In the genomic region with DNA sequence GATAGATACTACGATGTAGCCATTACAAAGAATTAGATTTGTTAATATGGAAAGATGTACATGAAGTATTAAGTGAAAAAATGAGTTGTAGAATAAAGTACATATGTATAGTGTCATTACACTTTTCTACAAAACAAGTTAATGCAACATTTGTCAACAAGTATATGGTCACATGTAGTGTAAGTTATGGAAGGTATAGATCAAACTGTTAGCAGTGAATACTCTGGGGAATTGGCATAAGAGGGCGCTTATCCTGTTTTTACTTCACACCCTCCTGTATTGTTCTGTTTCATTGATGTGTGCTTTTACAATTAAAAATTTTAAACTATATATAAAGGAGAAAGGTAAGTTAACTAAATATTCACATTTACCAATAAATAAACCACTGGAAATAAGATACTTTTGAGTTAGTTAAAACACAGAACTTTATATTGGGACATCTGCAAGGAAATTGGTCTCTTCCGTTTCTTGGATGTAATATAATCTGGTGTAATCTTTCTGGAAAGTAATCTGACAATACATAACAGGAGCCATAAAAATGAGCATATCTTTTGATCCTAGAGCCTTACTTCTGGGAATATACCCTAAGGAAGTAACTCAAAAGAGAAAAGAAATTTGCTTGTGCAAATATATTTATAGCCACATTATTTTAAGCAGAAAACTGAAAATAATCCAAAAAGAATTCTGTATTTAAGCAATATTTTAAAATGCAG, we compare ENCODE assay signal across 27 cellular contexts. TPM values are rescaled to one million over a fixed set of nuclear protein-coding genes. Genes with fewer than 3 reads are reported as not detected.
DNase-seq lines count a peak whose midpoint lies in the region; ATAC-seq, FAIRE-seq and TF ChIP-seq lines count a peak whose summit lies in the region.
"Had no signal": no experiment of that assay in that cellular context is flagged by ENCODE, and none has a peak within 500 bp of the region (broad histone marks: within the 10 kb centered on the region; RNA-seq: fewer than 3 reads in every experiment).

No MANE protein-coding gene starts in this region.

- H2AFZ ChIP-seq in OCI-LY7 (ENCODE audit: low read length): no peak overlapping the region
- H2AFZ ChIP-seq: GM23248 had no signal

- ATAC-seq in mucosa of descending colon: peak; percentile 74
- ATAC-seq in HG03378 (IDR thresholded peaks at IDR 0.05; ENCODE audit: unreplicated experiment): no peak
- ATAC-seq: CD8-positive, alpha-beta T cell had no signal

- TSS peak; percentile 9 for BruUV-seq in A673 (replicated peaks; lab: Mats Ljungman, UMichigan)
- BruUV-seq in OCI-LY7 (replicated peaks; lab: Mats Ljungman, UMichigan): no TSS peak

- peak; percentile 57 for FAIRE-seq in H54 (lab: Jason Lieb, UNC)

- H3K27ac ChIP-seq in A673 (ENCODE audit: low read depth, low read length, poor library complexity, severe bottlenecking) (no peak overlapping the region), OCI-LY7 (ENCODE audit: low read depth, low read length, poor library complexity, severe bottlenecking) (no peak overlapping the region)
- H3K27ac ChIP-seq: GM23248, Peyer's patch, SK-N-MC had no signal

- H3K4me1 ChIP-seq in A673 (ENCODE audit: insufficient read depth, low read length, poor library complexity, severe bottlenecking) (peaks cover 14% of the 10 kb centered on the region), OCI-LY7 (ENCODE audit: insufficient read depth, low read length, poor library complexity, severe bottlenecking) (peaks cover 5% of the 10 kb centered on the region), mucosa of descending colon (ENCODE audit: low read depth) (no peaks in the 10 kb centered on the region)

- H3K9me2 ChIP-seq in OCI-LY7 (ENCODE audit: insufficient read depth, low read length): no peaks in the 10 kb centered on the region

- H3K9me3 ChIP-seq in A673 (ENCODE audit: low read depth, low read length, poor library complexity, severe bottlenecking) (no peaks in the 10 kb centered on the region), OCI-LY7 (ENCODE audit: low read length) (no peaks in the 10 kb centered on the region), mucosa of descending colon (no peaks in the 10 kb centered on the region)
- H3K9me3 ChIP-seq: Caco-2, MG63, Peyer's patch had no signal

- intact Hi-C loops in A673 (cut with micrococcal nuclease; ENCODE audit: unreplicated experiment): no loop called here
- intact Hi-C loops in OCI-LY7 (cut with micrococcal nuclease; ENCODE audit: unreplicated experiment): no loop called here
- intact Hi-C loops in mucosa of descending colon (cut with DNase I, micrococcal nuclease): no loop called here

- DNase-seq in A673 (ENCODE audit: low spot score) (peak; percentile 47), H54 (ENCODE audit: insufficient read length, low spot score) (no peak), OCI-LY7 (ENCODE audit: low spot score) (no peak), mucosa of descending colon (no peak), MV-4-11 (lab: John Stamatoyannopoulos, UW) (no peak), AG08395 (ENCODE audit: low spot score) (no peak)
- DNase-seq: C1 segment of cervical spinal cord; Caco-2; CD8-positive, alpha-beta T cell; GM23248; H9; HFFc6; IMR-90; KG1; MG63; NCI-H1092; NCI-H1436 treated with DMSO at 0.1 percent for 48 hours; NCI-H187 treated with DMSO at 0.1 percent for 48 hours; NCI-H2107; NCI-H226; NCI-H510A; NCI-H774; Peyer's patch; SIG-M5; SW 1271 had no signal

- no peak for TF ChIP-seq POLR2A in H54 (IDR thresholded peaks at IDR 0.05; ENCODE audit: low read depth, low read length)

- H3K4me3 ChIP-seq in A673 (ENCODE audit: low read depth, low read length, poor library complexity, severe bottlenecking) (no peak overlapping the region), OCI-LY7 (ENCODE audit: low read depth, low read length, poor library complexity, severe bottlenecking) (no peak overlapping the region), mucosa of descending colon (no peak overlapping the region)
- H3K4me3 ChIP-seq: GM23248, MG63, Peyer's patch, SK-N-MC had no signal

- TF ChIP-seq CTCF in A673 (conservative IDR thresholded peaks at IDR 0.05; ENCODE audit: low read depth, low read length): no peak
- peak; percentile 33; the same call in 1 of the 2 replicates for TF ChIP-seq CTCF in OCI-LY7 (conservative IDR thresholded peaks at IDR 0.05; ENCODE audit: low read length)
- TF ChIP-seq CTCF in mucosa of descending colon (IDR thresholded peaks at IDR 0.05): no peak

- POLR2A ChIA-PET in A673 (lab: Charles Lee; ENCODE audit: low non-redundant PET): no interaction called here
- POLR2A ChIA-PET in OCI-LY7 (lab: Charles Lee): interaction anchor here (0.6 to 0.9 kb wide), 2 partner anchors 8 to 112 kb away, joined by 4 to 7 read pairs; no protein-coding TSS in a partner anchor

- no peaks in the 10 kb centered on the region for H4K20me1 ChIP-seq in OCI-LY7 (ENCODE audit: insufficient read depth, low read length)

- H3K27me3 ChIP-seq in A673 (replicated peaks; ENCODE audit: insufficient read depth, low read depth, low read length, poor library complexity): no peaks in the 10 kb centered on the region
- H3K27me3 ChIP-seq: MG63, Peyer's patch had no signal

- H3K36me3 ChIP-seq in A673 (ENCODE audit: insufficient read depth, low read length, poor library complexity, severe bottlenecking) (no peaks in the 10 kb centered on the region), OCI-LY7 (ENCODE audit: insufficient read depth, low read length) (peaks cover 13% of the 10 kb centered on the region; the same call in 1 of the 2 replicates), mucosa of descending colon (ENCODE audit: low read depth) (no peaks in the 10 kb centered on the region)
- H3K36me3 ChIP-seq: MG63, Peyer's patch had no signal

- H3K79me2 ChIP-seq in OCI-LY7 (ENCODE audit: insufficient read depth, low read depth, low read length): peaks cover 6% of the 10 kb centered on the region; the same call in 1 of the 2 replicates

- CTCF ChIA-PET in A673 (lab: Charles Lee): no interaction called here
- CTCF ChIA-PET in OCI-LY7 (lab: Charles Lee; ENCODE audit: unreplicated experiment): no interaction called here

- H3K4me2 ChIP-seq in OCI-LY7 (ENCODE audit: low read length): no peak overlapping the region

RNA-seq across cellular contexts. Expression of a gene that starts 34.5 kb away (rescaled TPM):
- 79.3 and 89.7 TPM in 2 replicates for total RNA-seq in A673 (2021)
- 35.2 and 39.6 TPM in 2 replicates for total RNA-seq in OCI-LY7 (2014; rRNA removed; shearing (Covaris generic))
- total RNA-seq in OCI-LY7 (2022): 39.7 and 43.1 TPM in 2 replicates
- total RNA-seq in mucosa of descending colon: 10 to 100 TPM; 31.9 to 41.1 (median 32.8) TPM

RNA-seq across cellular contexts. Expression of a gene that starts 52.7 kb away (rescaled TPM):
- 31.8 and 39.6 TPM in 2 replicates for total RNA-seq in A673 (2021)
- 22.6 and 28.5 TPM in 2 replicates for total RNA-seq in OCI-LY7 (2014; rRNA removed; shearing (Covaris generic))
- 17.5 and 19.8 TPM in 2 replicates for total RNA-seq in OCI-LY7 (2022)
- 10 to 100 TPM; 19.7 to 50.0 (median 35.3) TPM for total RNA-seq in mucosa of descending colon
- total RNA-seq: CD8-positive, alpha-beta T cell had no signal
